Comparison of ENCODE assay signal across 1 cellular context in genomic region chr11:121435796-121436511, GRCh38.
TF ChIP-seq lines count a peak whose summit lies in the region.

No MANE protein-coding gene starts in this region.

TF ChIP-seq in HepG2, 621 proteins besides CTCF, POLR2A, EP300 and RAD21:
- TF ChIP-seq MTA1 (CRISPR knock-in tag; IDR thresholded peaks at IDR 0.05; ENCODE audit: borderline replicate concordance) (no peak), RBM39 (IDR thresholded peaks at IDR 0.05; ENCODE audit: low read depth, low read length, poor library complexity, severe bottlenecking) (no peak), ATM (IDR thresholded peaks at IDR 0.05; ENCODE audit: borderline replicate concordance) (no peak), NFE2L1 (CRISPR knock-in tag; IDR thresholded peaks at IDR 0.05; ENCODE audit: borderline replicate concordance) (no peak), HNF1A (IDR thresholded peaks at IDR 0.05; ENCODE audit: low read depth) (no peak), HNF1A (CRISPR knock-in tag; IDR thresholded peaks at IDR 0.05; ENCODE audit: borderline replicate concordance) (no peak), TFAP4 (IDR thresholded peaks at IDR 0.05; ENCODE audit: borderline replicate concordance, low read depth) (no peak), ZNF362 (CRISPR knock-in tag; IDR thresholded peaks at IDR 0.05; ENCODE audit: borderline replicate concordance) (no peak), SMAD1 (CRISPR knock-in tag; IDR thresholded peaks at IDR 0.05; ENCODE audit: borderline replicate concordance, low read depth) (no peak), ZBTB20 (CRISPR knock-in tag; IDR thresholded peaks at IDR 0.05; ENCODE audit: borderline replicate concordance, low read depth) (no peak), ZNF552 (CRISPR knock-in tag; IDR thresholded peaks at IDR 0.05; ENCODE audit: borderline replicate concordance) (no peak), ZNF143 (CRISPR knock-in tag; IDR thresholded peaks at IDR 0.05) (no peak), NFE2L2 (IDR thresholded peaks at IDR 0.05; ENCODE audit: low read length) (no peak), ZBTB34 (CRISPR knock-in tag; IDR thresholded peaks at IDR 0.05) (no peak), KDM3A (CRISPR knock-in tag; IDR thresholded peaks at IDR 0.05; ENCODE audit: low read depth) (no peak), BATF2 (CRISPR knock-in tag; IDR thresholded peaks at IDR 0.05) (no peak), GABPB1 (CRISPR knock-in tag; IDR thresholded peaks at IDR 0.05) (no peak), THAP11 (CRISPR knock-in tag; IDR thresholded peaks at IDR 0.05) (no peak), ZNF652 (CRISPR knock-in tag; IDR thresholded peaks at IDR 0.05; ENCODE audit: borderline replicate concordance, low read depth) (no peak), MLX (CRISPR knock-in tag; IDR thresholded peaks at IDR 0.05) (no peak)
